Comparison of ENCODE assay signal across 8 cellular contexts in the genomic region with DNA sequence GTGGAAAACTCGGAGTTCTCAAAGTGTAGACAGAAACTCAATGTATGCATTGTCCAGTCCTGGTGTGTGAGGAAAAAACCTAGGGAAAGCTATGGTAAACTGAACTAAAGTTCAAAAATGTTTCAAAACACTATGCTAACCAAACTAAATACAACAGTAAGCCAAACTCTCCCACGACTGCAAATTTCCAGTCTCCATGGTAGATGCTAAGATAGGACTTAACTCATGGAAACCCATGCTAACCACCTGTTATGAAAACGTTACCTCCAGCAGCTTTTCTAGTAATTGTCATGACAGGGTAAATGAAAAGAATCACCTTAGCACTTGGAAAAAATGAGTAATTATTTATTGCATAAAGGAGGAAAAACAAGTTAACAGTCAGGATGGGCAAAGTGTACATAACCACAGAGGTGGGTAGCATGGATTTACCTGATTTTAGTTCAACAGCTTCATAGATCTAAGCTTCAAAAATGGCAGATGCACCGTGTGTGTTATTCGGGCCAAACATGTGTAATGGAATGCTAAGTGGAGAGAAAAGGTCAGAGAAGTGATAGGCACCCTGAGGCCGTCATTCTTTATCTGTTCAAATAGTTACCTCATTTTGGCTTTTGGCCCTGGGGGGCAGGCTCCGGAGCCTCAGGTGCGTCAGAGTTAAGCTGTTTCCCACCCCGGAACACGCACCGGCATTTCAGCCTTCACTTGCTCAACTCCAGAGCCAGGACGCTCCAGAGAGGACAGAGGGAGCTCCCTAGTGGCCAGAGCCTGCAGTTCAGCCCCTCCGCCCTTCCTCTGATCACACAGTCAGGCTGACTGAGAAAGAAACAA.
DNase-seq lines count a peak whose midpoint lies in the region; ATAC-seq and TF ChIP-seq lines count a peak whose summit lies in the region.

No MANE protein-coding gene starts in this region.

- no peaks in the 10 kb centered on the region for H3K27me3 Mint-ChIP-seq in activated CD4-positive, alpha-beta memory T cell treated with anti-CD3 and anti-CD28 coated beads, Interleukin-2, amount 10 ng/mL, durations not matched to agents 7 days and 5 days

- no peak overlapping the region for H2BK15ac ChIP-seq in mesendoderm (replicated peaks; ENCODE audit: low read depth)

- H4K8ac ChIP-seq in mesendoderm (ENCODE audit: low read depth, low read length) = no peak overlapping the region

- H2BK120ac ChIP-seq in mesendoderm (ENCODE audit: low read depth, low read length) = no peak overlapping the region

- peaks cover 17% of the 10 kb centered on the region for H3K4me1 Mint-ChIP-seq in activated CD4-positive, alpha-beta memory T cell treated with anti-CD3 and anti-CD28 coated beads, Interleukin-2, amount 10 ng/mL, durations not matched to agents 7 days and 5 days

- H3K36me3 ChIP-seq in mesendoderm (ENCODE audit: control insufficient read depth, insufficient read depth, low read length) = no peaks in the 10 kb centered on the region

- H3K79me2 ChIP-seq in mesendoderm (ENCODE audit: control insufficient read depth, insufficient read depth, low read length) = no peaks in the 10 kb centered on the region

- no peaks in the 10 kb centered on the region for H3K36me3 Mint-ChIP-seq in activated CD4-positive, alpha-beta memory T cell treated with anti-CD3 and anti-CD28 coated beads, Interleukin-2, amount 10 ng/mL, durations not matched to agents 7 days and 5 days (ENCODE audit: low read depth)

- H4K5ac ChIP-seq in mesendoderm (ENCODE audit: low read length) = no peak overlapping the region

- POLR2A ChIA-PET in activated CD4-positive, alpha-beta memory T cell treated with anti-CD3 and anti-CD28 coated beads, Interleukin-2, amount 10 ng/mL, durations not matched to agents 7 days and 5 days (lab: Charles Lee) = interaction anchor here (0.6 to 2.8 kb wide), 11 partner anchors 13 to 519 kb away, joined by 3 to 11 read pairs (median 4); partner anchors contain the start of gene EPC2

- no peak overlapping the region for H3K27ac ChIP-seq in C4-2B
- no peak overlapping the region for H3K27ac ChIP-seq in mesendoderm (ENCODE audit: low read depth, low read length)

- ATAC-seq in GM19351 (IDR thresholded peaks at IDR 0.05; ENCODE audit: unreplicated experiment) = peak; percentile 100
- peak; percentile 100 for ATAC-seq in HG03457 (IDR thresholded peaks at IDR 0.05; ENCODE audit: unreplicated experiment)

- no peaks in the 10 kb centered on the region for H3K4me1 ChIP-seq in mesendoderm (ENCODE audit: control insufficient read depth, low read depth, low read length)

- H3K56ac ChIP-seq in mesendoderm (ENCODE audit: low read length) = peak overlapping the region; percentile 19

- DNase-seq in NCI-H774 (lab: John Stamatoyannopoulos, UW) (peak; percentile 66), mesendoderm (peak; percentile 94)
- DNase-seq in activated CD4-positive, alpha-beta memory T cell treated with anti-CD3 and anti-CD28 coated beads, Interleukin-2, amount 10 ng/mL, durations not matched to agents 7 days and 5 days = peak; percentile 88
- DNase-seq in effector CD4-positive, alpha-beta T cell = peak; percentile 64
- peak; percentile 61 for DNase-seq in stimulated activated CD8-positive, alpha-beta memory T cell treated with anti-CD3 and anti-CD28 coated beads, Interleukin-12 subunit alpha, Interleukin-12 subunit beta, amount 100 ng/mL, for 4 hours (ENCODE audit: low read depth)

- no peak overlapping the region for H3K4ac ChIP-seq in mesendoderm (ENCODE audit: low read depth, low read length)

- no peak overlapping the region for H3K18ac ChIP-seq in mesendoderm (ENCODE audit: low read length)

- no peak overlapping the region for H3K27ac Mint-ChIP-seq in activated CD4-positive, alpha-beta memory T cell treated with anti-CD3 and anti-CD28 coated beads, Interleukin-2, amount 10 ng/mL, durations not matched to agents 7 days and 5 days

- peak overlapping the region; percentile 58 for H3K4me3 Mint-ChIP-seq in activated CD4-positive, alpha-beta memory T cell treated with anti-CD3 and anti-CD28 coated beads, Interleukin-2, amount 10 ng/mL, durations not matched to agents 7 days and 5 days

- no peak overlapping the region for H2AK5ac ChIP-seq in mesendoderm (ENCODE audit: low read length)

- no peak overlapping the region for H2BK5ac ChIP-seq in mesendoderm (ENCODE audit: low read length)

- peak overlapping the region; percentile 16 for H3K4me2 ChIP-seq in mesendoderm (ENCODE audit: low read length)

- H3K27me3 ChIP-seq in mesendoderm (ENCODE audit: insufficient read depth, low read length, poor library complexity) = no peaks in the 10 kb centered on the region

- no peaks in the 10 kb centered on the region for H3K9me3 Mint-ChIP-seq in activated CD4-positive, alpha-beta memory T cell treated with anti-CD3 and anti-CD28 coated beads, Interleukin-2, amount 10 ng/mL, durations not matched to agents 7 days and 5 days

- no CpG with 5 or more reads among the region's 13 CpGs for WGBS in mesendoderm (ENCODE audit: extremely low coverage, insufficient coverage, low lambda C conversion rate)

- TF ChIP-seq CTCF in C4-2B (conservative IDR thresholded peaks at IDR 0.05) = peak; percentile 93

- no peak overlapping the region for H3K4me3 ChIP-seq in mesendoderm (ENCODE audit: low read length)

- H3K79me1 ChIP-seq in mesendoderm (ENCODE audit: low read length) = no peaks in the 10 kb centered on the region

- no peak overlapping the region for H3K23ac ChIP-seq in mesendoderm (ENCODE audit: low read length)

- CTCF ChIA-PET in activated CD4-positive, alpha-beta memory T cell treated with anti-CD3 and anti-CD28 coated beads, Interleukin-2, amount 10 ng/mL, durations not matched to agents 7 days and 5 days (lab: Charles Lee) = interaction anchor here (0.6 to 3.2 kb wide), 39 partner anchors 8 to 597 kb away, joined by 3 to 60 read pairs (median 4); no protein-coding TSS in a partner anchor

- no peak overlapping the region for H3K9ac ChIP-seq in mesendoderm (ENCODE audit: low read length)
